ENCODE assay signal across 18 cellular contexts in genomic region chr1:91900538-91900937, GRCh38. TPM values are rescaled to one million over a fixed set of nuclear protein-coding genes. Genes with fewer than 3 reads are reported as not detected.
DNase-seq lines count a peak whose midpoint lies in the region; ATAC-seq and TF ChIP-seq lines count a peak whose summit lies in the region.
"Had no signal": no experiment of that assay in that cellular context is flagged by ENCODE, and none has a peak within 500 bp of the region (broad histone marks: within the 10 kb centered on the region; RNA-seq: fewer than 3 reads in every experiment).

No MANE protein-coding gene starts in this region.

- H3K4me3 ChIP-seq in breast epithelium (no peak overlapping the region), fibroblast of villous mesenchyme (ENCODE audit: low read depth, low read length) (no peak overlapping the region), coronary artery (no peak overlapping the region)
- H3K4me3 ChIP-seq: ascending aorta, lung, tibial nerve had no signal

- POLR2A ChIA-PET in MCF 10A (lab: Yijun Ruan, JAX): interaction anchor here (1.0 to 2.5 kb wide), 10 partner anchors 10 to 372 kb away, joined by 3 to 28 read pairs (median 5); partner anchors contain the start of gene TGFBR3

- H3K4me1 ChIP-seq in breast epithelium: no peaks in the 10 kb centered on the region
- H3K4me1 ChIP-seq: ascending aorta had no signal

- no TSS peak for BruUV-seq in MCF 10A (replicated peaks; lab: Mats Ljungman, UMichigan)

- H3K27me3 Mint-ChIP-seq in MCF 10A (ENCODE audit: insufficient read depth, unreplicated experiment): no peaks in the 10 kb centered on the region
- H3K27me3 Mint-ChIP-seq: activated T-helper 17 cell treated with anti-CD3 and anti-CD28 coated beads, Interleukin-2, amount 50 U/mL, for 72 hours had no signal

- DNase-seq in MCF 10A (ENCODE audit: unreplicated experiment) (peak; percentile 95), breast epithelium (ENCODE audit: low spot score in 2 of 2) (no peak), T1000 (lab: John Stamatoyannopoulos, UW) (peak; percentile 41), fibroblast of villous mesenchyme (ENCODE audit: low read depth) (peak; percentile 64), stromal cell of bone marrow (ENCODE audit: low read depth) (peak; percentile 83), coronary artery (ENCODE audit: low spot score) (no peak), cortex of kidney (lab: John Stamatoyannopoulos, UW) (no peak)
- DNase-seq: 8988T, DMS153, NCI-H2227 treated with DMSO at 0.1 percent for 48 hours had no signal

- no peak for TF ChIP-seq POLR2A in breast epithelium (IDR thresholded peaks at IDR 0.05)

- TF ChIP-seq CTCF in MCF 10A (IDR thresholded peaks at IDR 0.05; ENCODE audit: unreplicated experiment) (no peak), breast epithelium (IDR thresholded peaks at IDR 0.05) (no peak), fibroblast of villous mesenchyme (IDR thresholded peaks at IDR 0.05; ENCODE audit: insufficient read depth, low read depth, low read length) (no peak), coronary artery (IDR thresholded peaks at IDR 0.05) (no peak)

- H3K36me3 ChIP-seq in breast epithelium: no peaks in the 10 kb centered on the region
- H3K36me3 ChIP-seq: ascending aorta, neutrophil, tibial nerve had no signal

- H3K4me1 Mint-ChIP-seq in MCF 10A (ENCODE audit: insufficient read depth, unreplicated experiment): peaks cover 11% of the 10 kb centered on the region

- no peaks in the 10 kb centered on the region for H3K9me3 Mint-ChIP-seq in MCF 10A (ENCODE audit: unreplicated experiment)
- H3K9me3 Mint-ChIP-seq: activated T-helper 17 cell treated with anti-CD3 and anti-CD28 coated beads, Interleukin-2, amount 50 U/mL, for 72 hours; T-helper 2 cell treated with Interferon-gamma antibody and Interleukin-4, amounts not matched to agents 5 μg/mL and 100 μg/mL, for 36 hours had no signal

- H3K9me3 ChIP-seq in breast epithelium: no peaks in the 10 kb centered on the region
- H3K9me3 ChIP-seq: ascending aorta, neutrophil, tibial nerve had no signal

- ATAC-seq in GM21619 (IDR thresholded peaks at IDR 0.05; ENCODE audit: unreplicated experiment): no peak
- ATAC-seq: activated T-helper 17 cell treated with anti-CD3 and anti-CD28 coated beads, Interleukin-2, amount 50 U/mL, for 72 hours; Panc1 had no signal

- no peaks in the 10 kb centered on the region for H3K27me3 ChIP-seq in breast epithelium
- H3K27me3 ChIP-seq: ascending aorta, tibial nerve had no signal

- H3K27ac ChIP-seq in breast epithelium: no peak overlapping the region
- no peak overlapping the region for H3K27ac ChIP-seq in coronary artery
- H3K27ac ChIP-seq: ascending aorta, neutrophil, tibial nerve had no signal

- intact Hi-C loops in MCF 10A (cut with micrococcal nuclease) (no loop called here), breast epithelium (cut with DNase I; ENCODE audit: low total_unique reads) (no loop called here)

- no peak overlapping the region for H3K27ac Mint-ChIP-seq in MCF 10A (ENCODE audit: low read depth, unreplicated experiment)
- H3K27ac Mint-ChIP-seq: activated T-helper 17 cell treated with anti-CD3 and anti-CD28 coated beads, Interleukin-2, amount 50 U/mL, for 72 hours; T-helper 2 cell treated with Interferon-gamma antibody and Interleukin-4, amounts not matched to agents 5 μg/mL and 100 μg/mL, for 36 hours had no signal

- H3K4me3 Mint-ChIP-seq in MCF 10A (ENCODE audit: unreplicated experiment): no peak overlapping the region
- H3K4me3 Mint-ChIP-seq: activated T-helper 17 cell treated with anti-CD3 and anti-CD28 coated beads, Interleukin-2, amount 50 U/mL, for 72 hours; T-helper 2 cell treated with Interferon-gamma antibody and Interleukin-4, amounts not matched to agents 5 μg/mL and 100 μg/mL, for 36 hours had no signal

- H3K36me3 Mint-ChIP-seq in MCF 10A (ENCODE audit: insufficient read depth, unreplicated experiment): no peaks in the 10 kb centered on the region

- CTCF ChIA-PET in MCF 10A (lab: Yijun Ruan, JAX): interaction anchor here (0.7 to 1.7 kb wide), 6 partner anchors 16 to 393 kb away, joined by 3 to 8 read pairs (median 4); no protein-coding TSS in a partner anchor

RNA-seq across cellular contexts. Expression of gene TGFBR3, which starts 14.6 kb away (rescaled TPM):
- 7.0 and 12.0 TPM in 2 replicates for total RNA-seq in MCF 10A (2022)
- 100 to 1,000 TPM; 127 to 287 (median 167) TPM for total RNA-seq in breast epithelium
- total RNA-seq in fibroblast of villous mesenchyme: 15.8 and 17.7 TPM in 2 replicates

RNA-seq across cellular contexts. Expression of gene BRDT, which starts 48.7 kb away (rescaled TPM):
- total RNA-seq in MCF 10A (2022): not detected in 2 replicates
- under 1 TPM in 1 of 3 donors, not detected in 2; 0.29 TPM for total RNA-seq in breast epithelium
- under 0.01 and 0.97 TPM in 2 replicates for total RNA-seq in fibroblast of villous mesenchyme
- total RNA-seq: activated T-helper 17 cell treated with anti-CD3 and anti-CD28 coated beads, Interleukin-2, amount 50 U/mL, for 72 hours; ascending aorta had no signal

Comparison
In these comparisons a context has a peak if more than half of its experiments do, and no peak if none do; other contexts are left out.
1. DNase-seq: peak in MCF 10A (single experiment), T1000 (single experiment), fibroblast of villous mesenchyme (single experiment) and stromal cell of bone marrow (single experiment); none in breast epithelium (0 of 2), coronary artery (single experiment) and cortex of kidney (single experiment).